9 cellular contexts compared by ENCODE assay signal in the genomic region with DNA sequence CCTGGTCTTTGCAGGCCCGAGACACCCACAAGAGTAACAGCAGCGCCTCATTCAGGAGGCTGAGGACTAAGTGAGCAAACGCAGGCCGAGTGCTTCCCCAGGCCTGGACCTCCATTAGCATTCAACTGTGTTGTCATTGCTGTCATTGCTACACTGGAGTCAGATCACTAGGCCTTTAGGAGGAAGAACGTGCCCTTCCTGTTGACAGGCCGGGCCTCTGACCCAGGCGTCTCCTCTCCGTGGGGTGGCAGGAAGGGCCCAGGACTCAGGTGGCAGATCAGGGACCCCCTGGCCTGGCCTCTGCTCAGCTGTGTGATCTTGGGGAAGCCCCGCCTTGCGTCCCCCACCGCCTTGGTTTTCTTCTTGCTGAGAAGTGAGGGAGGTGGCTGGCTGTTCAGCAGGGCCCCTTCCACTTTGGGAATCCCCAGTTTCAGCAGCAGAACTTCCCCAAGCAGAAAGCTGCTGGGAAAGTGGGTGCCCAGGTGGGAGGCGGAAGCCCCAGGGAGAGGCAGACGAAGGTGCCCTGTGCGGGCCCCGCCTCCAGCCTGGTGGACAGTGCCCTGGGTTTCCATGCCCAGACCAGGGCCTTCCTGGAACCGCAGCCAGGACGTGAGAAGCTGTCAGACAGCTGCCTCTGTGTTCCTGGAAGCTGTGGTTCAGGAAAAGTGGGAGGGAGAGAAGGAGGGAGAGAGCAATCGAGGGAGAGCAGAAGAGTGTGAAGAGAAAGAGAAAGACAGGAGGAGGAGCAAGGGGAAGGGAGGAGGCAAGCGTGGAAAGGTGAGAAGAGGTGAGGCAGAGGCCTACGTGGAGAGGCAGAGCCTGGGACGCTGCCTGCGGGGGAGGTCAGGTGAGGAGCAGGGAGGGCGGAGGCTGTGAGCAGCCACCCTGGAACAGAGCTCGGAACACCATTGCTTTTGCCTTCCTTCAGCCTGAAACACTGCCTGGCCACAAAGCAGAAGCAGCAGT. TPM values are rescaled to one million over a fixed set of nuclear protein-coding genes. Genes with fewer than 3 reads are reported as not detected.
DNase-seq lines count a peak whose midpoint lies in the region; ATAC-seq lines count a peak whose summit lies in the region.
"Had no signal": no experiment of that assay in that cellular context is flagged by ENCODE, and none has a peak within 500 bp of the region (broad histone marks: within the 10 kb centered on the region; RNA-seq: fewer than 3 reads in every experiment).

No MANE protein-coding gene starts in this region.

- ATAC-seq in GM18907 (IDR thresholded peaks at IDR 0.05; ENCODE audit: unreplicated experiment) (peak; percentile 59), HG03108 (IDR thresholded peaks at IDR 0.05; ENCODE audit: unreplicated experiment) (peak; percentile 42), left cardiac atrium (peak; percentile 24 to 52)

- peak; percentile 35 for DNase-seq in activated CD4-positive, alpha-beta T cell treated with anti-CD3 and anti-CD28 coated beads, Interleukin-2, amount 50 U/mL, for 1 hour
- peak; percentile 62 for DNase-seq in left cardiac atrium
- DNase-seq in stimulated activated CD8-positive, alpha-beta memory T cell treated with anti-CD3 and anti-CD28 coated beads, Interleukin-4, amount 100 ng/mL, for 48 hours, result peak; percentile 66
- no peak for DNase-seq in HCEC 1CT
- no peak for DNase-seq in NCI-H82 treated with DMSO at 0.1 percent for 48 hours (lab: John Stamatoyannopoulos, UW; ENCODE audit: unreplicated experiment)
- DNase-seq in NCI-H748 (lab: John Stamatoyannopoulos, UW; ENCODE audit: unreplicated experiment), result no peak

- intact Hi-C loops in left cardiac atrium (cut with DNase I), result no loop called here

RNA-seq across cellular contexts. Expression of a gene that starts 18.9 kb away (rescaled TPM):
- not detected for total RNA-seq in left cardiac atrium
- total RNA-seq: HT1080 had no signal

RNA-seq across cellular contexts. Expression of a gene that starts 24.0 kb away (rescaled TPM):
- total RNA-seq in left cardiac atrium, result under 1 TPM; 0.32 to 0.50 TPM
- total RNA-seq: HT1080 had no signal

Comparison
In these comparisons a context has a peak if more than half of its experiments do, and no peak if none do; other contexts are left out.
1. DNase-seq: peak in activated CD4-positive, alpha-beta T cell treated with anti-CD3 and anti-CD28 coated beads, Interleukin-2, amount 50 U/mL, for 1 hour (single experiment), left cardiac atrium (single experiment) and stimulated activated CD8-positive, alpha-beta memory T cell treated with anti-CD3 and anti-CD28 coated beads, Interleukin-4, amount 100 ng/mL, for 48 hours (single experiment); none in HCEC 1CT (single experiment), NCI-H82 treated with DMSO at 0.1 percent for 48 hours (single experiment) and NCI-H748 (single experiment).
2. Peak in every context shown above with its lines, with median percentiles within 50 percentile points of each other: ATAC-seq.